Comparison of ENCODE assay signal across 9 cellular contexts in genomic region chr19:1567116-1567847, GRCh38. TPM values are rescaled to one million over a fixed set of nuclear protein-coding genes. Genes with fewer than 3 reads are reported as not detected.
DNase-seq lines count a peak whose midpoint lies in the region; ATAC-seq, FAIRE-seq and TF ChIP-seq lines count a peak whose summit lies in the region.
"Had no signal": no experiment of that assay in that cellular context is flagged by ENCODE, and none has a peak within 500 bp of the region (broad histone marks: within the 10 kb centered on the region; RNA-seq: fewer than 3 reads in every experiment).

No MANE protein-coding gene starts in this region.

- no peaks in the 10 kb centered on the region for H3K27me3 ChIP-seq in WERI-Rb-1 (ENCODE audit: insufficient read depth, low read depth, severe bottlenecking)
- H3K27me3 ChIP-seq in gastroesophageal sphincter, result no peaks in the 10 kb centered on the region

- peak; percentile 49 for DNase-seq in H54 (ENCODE audit: insufficient read length, low spot score)
- DNase-seq in WERI-Rb-1, result no peak
- no peak for DNase-seq in retinal pigment epithelial cell (ENCODE audit: low read depth)
- DNase-seq in activated gamma-delta T cell (lab: John Stamatoyannopoulos, UW), result no peak

- WGBS in gastroesophageal sphincter (ENCODE audit: low coverage in 1 of 2), 2 donors, result no CpG with 5 or more reads among the region's 108 CpGs

- H3K4me1 ChIP-seq in gastroesophageal sphincter, result peaks cover 0 to 27% (median 11%) of the 10 kb centered on the region in 3 donors

- TF ChIP-seq CTCF in WERI-Rb-1 (IDR thresholded peaks at IDR 0.05; ENCODE audit: low read depth, low read length), result no peak
- peak in 1 of 4 experiments; percentile 7 for TF ChIP-seq CTCF in gastroesophageal sphincter (IDR thresholded peaks at IDR 0.05)
- no peak for TF ChIP-seq CTCF in retinal pigment epithelial cell (conservative IDR thresholded peaks at IDR 0.05; ENCODE audit: low read depth, low read length)

- H3K36me3 ChIP-seq in WERI-Rb-1 (peaks cover 44% of the 10 kb centered on the region), gastroesophageal sphincter (peaks cover 0 to 5% of the 10 kb centered on the region in 2 donors)

- TF ChIP-seq POLR2A in H54 (IDR thresholded peaks at IDR 0.05; ENCODE audit: low read depth, low read length) (peak; percentile 24; the same call in 1 of the 2 replicates), gastroesophageal sphincter (IDR thresholded peaks at IDR 0.05) (peak in 1 of 2 donors; percentile 24)

- no peak for TF ChIP-seq EP300 in gastroesophageal sphincter (IDR thresholded peaks at IDR 0.05)

- H3K4me3 ChIP-seq in WERI-Rb-1 (ENCODE audit: low read depth, low read length) (peak overlapping the region; percentile 82), gastroesophageal sphincter (peak overlapping the region; percentile 45 to 82), retinal pigment epithelial cell (ENCODE audit: low read length) (peak overlapping the region; percentile 79)

- peaks cover 8% of the 10 kb centered on the region for H3K9me3 ChIP-seq in WERI-Rb-1 (ENCODE audit: severe bottlenecking)
- H3K9me3 ChIP-seq in gastroesophageal sphincter, result no peaks in the 10 kb centered on the region

- FAIRE-seq in H54 (lab: Jason Lieb, UNC), result no peak

- H3K27ac ChIP-seq in WERI-Rb-1 (peak overlapping the region; percentile 99), gastroesophageal sphincter (peak overlapping the region; percentile 51 to 93 (median 92))

- ATAC-seq in gastroesophageal sphincter, result peak; percentile 24
- ATAC-seq in HG03159 (IDR thresholded peaks at IDR 0.05; ENCODE audit: unreplicated experiment), result no peak
- no peak for ATAC-seq in GM18858 (IDR thresholded peaks at IDR 0.05; ENCODE audit: unreplicated experiment)
- no peak for ATAC-seq in HG03571 (IDR thresholded peaks at IDR 0.05; ENCODE audit: unreplicated experiment)

RNA-seq across cellular contexts. Expression of gene MEX3D, which starts 0.8 kb away (rescaled TPM):
- 10 to 100 TPM; 18.8 to 47.8 (median 28.7) TPM for total RNA-seq in gastroesophageal sphincter

RNA-seq across cellular contexts. Expression of gene MBD3, which starts 25.4 kb away (rescaled TPM):
- 100 to 1,000 TPM in 1 of 4 donors, 10 to 100 TPM in 3; 80.3 to 159 (median 95.7) TPM for total RNA-seq in gastroesophageal sphincter

RNA-seq across cellular contexts. Expression of gene UQCR11, which starts 38.0 kb away (rescaled TPM):
- 100 to 1,000 TPM in 1 of 4 donors, 10 to 100 TPM in 3; 78.2 to 102 (median 92.4) TPM for total RNA-seq in gastroesophageal sphincter

RNA-seq across cellular contexts. Expression of gene PLK5, which starts 43.4 kb away (rescaled TPM):
- under 1 TPM in 1 of 4 donors, not detected in 3; 0.15 TPM for total RNA-seq in gastroesophageal sphincter
- total RNA-seq: T-cell had no signal

RNA-seq across cellular contexts. Expression of gene ADAMTSL5, which starts 54.5 kb away (rescaled TPM):
- 1 to 10 TPM; 1.3 to 9.7 (median 3.6) TPM for total RNA-seq in gastroesophageal sphincter
